17 cellular contexts compared by ENCODE assay signal in genomic region chr1:160115545-160116276, GRCh38. TPM values are rescaled to one million over a fixed set of nuclear protein-coding genes. Genes with fewer than 3 reads are reported as not detected.
A peak's percentile ranks its signal among the peaks of the same experiment; 100 is the strongest.
DNase-seq lines count a peak whose midpoint lies in the region; ATAC-seq and TF ChIP-seq lines count a peak whose summit lies in the region.
"Had no signal": no experiment of that assay in that cellular context is flagged by ENCODE, and none has a peak within 500 bp of the region (broad histone marks: within the 10 kb centered on the region; RNA-seq: fewer than 3 reads in every experiment).

Gene ATP1A2 (plus strand): TSS chr1:160115759. CDS start chr1:160115862, 103 bp downstream.

- peaks cover 19% of the 10 kb centered on the region for H3K4me1 ChIP-seq in rectal smooth muscle tissue (ENCODE audit: control insufficient read depth, insufficient read depth, low read length)
- H3K4me1 ChIP-seq: pancreas had no signal

- POLR2A ChIA-PET in AG04450 (lab: Yijun Ruan, JAX), result no interaction called here

- H3K4me3 Mint-ChIP-seq in chondrocyte (ENCODE audit: unreplicated experiment), result peak within 1 kb of the TSS; percentile 48

- no peaks in the 10 kb centered on the region for H3K36me3 Mint-ChIP-seq in chondrocyte (ENCODE audit: low read depth)

- H3K4me3 ChIP-seq in AG04450 (ENCODE audit: low read depth, low read length) (peak within 1 kb of the TSS; percentile 32), rectal smooth muscle tissue (ENCODE audit: low read length) (peak within 1 kb of the TSS; percentile 55)
- H3K4me3 ChIP-seq: hepatocyte, pancreas had no signal

- peaks cover 44% of the 10 kb centered on the region for H3K4me1 Mint-ChIP-seq in chondrocyte (ENCODE audit: low read depth)

- H3K27ac ChIP-seq in AG04450 (ENCODE audit: low read depth, low read length) (no peak within 1 kb of the TSS), rectal smooth muscle tissue (ENCODE audit: low read depth, low read length) (peak within 1 kb of the TSS; percentile 95)
- H3K27ac ChIP-seq: hepatocyte, pancreas had no signal

- H3K9me3 Mint-ChIP-seq in chondrocyte (ENCODE audit: low read depth), result no peaks in the 10 kb centered on the region

- TF ChIP-seq CTCF in AG04450 (IDR thresholded peaks at IDR 0.05; ENCODE audit: low read depth, low read length) (no peak), chondrocyte (IDR thresholded peaks at IDR 0.05) (no peak)

- H3K9me3 ChIP-seq in AG04450 (ENCODE audit: control insufficient read depth, insufficient read depth, low read length), result no peaks in the 10 kb centered on the region; the same call in 1 of the 2 replicates
- H3K9me3 ChIP-seq: pancreas had no signal

- ATAC-seq in HG03457 (IDR thresholded peaks at IDR 0.05; ENCODE audit: unreplicated experiment) (no peak), GM18520 (IDR thresholded peaks at IDR 0.05; ENCODE audit: unreplicated experiment) (no peak)
- ATAC-seq: pancreas had no signal

- peaks cover 35% of the 10 kb centered on the region for H3K27me3 ChIP-seq in AG04450 (ENCODE audit: control insufficient read depth, insufficient read depth, low read length)
- no peaks in the 10 kb centered on the region for H3K27me3 ChIP-seq in rectal smooth muscle tissue (ENCODE audit: control insufficient read depth, insufficient read depth, low read length)
- H3K27me3 ChIP-seq: hepatocyte, pancreas had no signal

- peak within 1 kb of the TSS; percentile 56 for H3K9ac ChIP-seq in rectal smooth muscle tissue (ENCODE audit: low read length)

- H3K27ac Mint-ChIP-seq in chondrocyte (ENCODE audit: unreplicated experiment), result peak within 1 kb of the TSS; percentile 42

- no peak for DNase-seq in AG04450 (ENCODE audit: low read depth, low spot score)
- no peak for DNase-seq in chondrocyte (ENCODE audit: low spot score)
- DNase-seq in iPS-NIHi11 (ENCODE audit: low spot score), result peak; percentile 72
- DNase-seq in cerebellar cortex (ENCODE audit: low spot score), result no peak
- no peak for DNase-seq in NCI-H1436 (lab: John Stamatoyannopoulos, UW)
- DNase-seq: activated CD4-positive, CD25-positive, alpha-beta regulatory T cell treated with anti-CD3 and anti-CD28 coated beads, Interleukin-2, amount 50 U/mL, for 72 hours; activated gamma-delta T cell; dermis blood vessel endothelial cell; DMS 273 treated with DMSO at 0.1 percent for 48 hours; MV-4-11; NCI-H524; pancreas; SHP77 treated with DMSO at 0.1 percent for 48 hours had no signal

- CTCF ChIA-PET in AG04450 (lab: Charles Lee), result interaction anchor here (0.8 to 3.0 kb wide), 3 partner anchors 14 to 137 kb away, joined by 3 to 10 read pairs (median 3); no protein-coding TSS in a partner anchor

- H3K36me3 ChIP-seq in rectal smooth muscle tissue (ENCODE audit: control insufficient read depth, insufficient read depth, low read length), result no peaks in the 10 kb centered on the region
- H3K36me3 ChIP-seq: pancreas had no signal

- peaks cover 20% of the 10 kb centered on the region for H3K27me3 Mint-ChIP-seq in chondrocyte (ENCODE audit: low read depth)

RNA-seq across cellular contexts. Expression of gene ATP1A2, which starts in this region (rescaled TPM):
- 6.2 and 6.5 TPM in 2 replicates for polyA plus RNA-seq in AG04450 (2011; rRNA removed)
- 9.6 and 14.6 TPM in 2 replicates for polyA minus RNA-seq in AG04450 (2011; rRNA and poly(A)+ RNA removed)
- 1.3 to 3.9 TPM (median 2.9 TPM) in 3 replicates for total RNA-seq in chondrocyte
- total RNA-seq: dermis blood vessel endothelial cell had no signal
